In the genomic region with DNA sequence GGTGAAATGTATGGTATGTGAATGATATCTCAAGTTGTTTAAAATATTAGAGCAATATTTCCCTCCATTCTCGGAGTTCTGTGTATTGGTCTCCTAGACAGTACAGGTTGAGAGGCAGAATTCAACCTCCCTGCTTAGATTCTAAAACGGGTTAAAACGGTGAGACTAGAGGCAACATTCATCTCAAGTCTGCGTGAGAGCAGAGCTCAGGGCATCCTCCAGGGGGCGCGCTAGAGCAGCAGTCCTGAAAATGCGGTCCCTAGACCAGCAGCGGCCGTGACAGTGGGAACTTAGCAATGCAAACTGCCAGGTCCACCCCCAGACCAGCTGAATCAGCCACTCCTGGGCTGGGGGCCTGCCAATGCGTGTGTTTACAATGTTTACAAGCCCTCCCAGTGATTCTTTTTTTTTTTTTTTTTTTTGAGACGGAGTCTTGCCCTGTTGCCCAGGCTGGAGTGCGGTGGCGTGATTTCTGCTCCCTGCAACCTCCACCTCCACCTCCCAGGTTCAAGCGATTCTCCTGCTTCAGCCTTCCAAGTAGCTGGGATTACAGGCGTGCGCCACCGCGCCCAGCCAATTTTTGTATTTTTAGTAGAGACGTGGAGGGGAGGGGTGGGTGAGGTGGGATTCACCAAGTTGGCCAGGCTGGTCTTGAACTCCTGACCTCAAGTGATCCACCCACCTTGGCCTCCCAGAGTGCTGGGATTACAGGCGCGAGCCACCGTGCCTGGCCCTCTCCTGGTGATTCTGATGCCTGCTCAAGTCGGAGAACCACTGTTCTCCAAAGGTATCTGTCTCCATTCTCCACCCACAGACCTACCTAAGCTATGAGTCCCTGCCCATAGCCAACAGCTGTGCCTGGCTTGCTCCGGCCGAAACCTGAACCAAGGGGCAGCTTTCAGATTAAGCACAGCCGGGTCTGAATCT, we compare ENCODE assay signal across 2 cellular contexts.
TF ChIP-seq lines count a peak whose summit lies in the region.

No MANE protein-coding gene starts in this region.

TF ChIP-seq in HEK293T, 16 proteins besides CTCF, POLR2A, EP300 and RAD21:
- no peak for TF ChIP-seq ZNF384 (IDR thresholded peaks at IDR 0.05)
- no peak for TF ChIP-seq LEF1 (IDR thresholded peaks at IDR 0.05; ENCODE audit: borderline replicate concordance)
- TF ChIP-seq, protein P1, sequence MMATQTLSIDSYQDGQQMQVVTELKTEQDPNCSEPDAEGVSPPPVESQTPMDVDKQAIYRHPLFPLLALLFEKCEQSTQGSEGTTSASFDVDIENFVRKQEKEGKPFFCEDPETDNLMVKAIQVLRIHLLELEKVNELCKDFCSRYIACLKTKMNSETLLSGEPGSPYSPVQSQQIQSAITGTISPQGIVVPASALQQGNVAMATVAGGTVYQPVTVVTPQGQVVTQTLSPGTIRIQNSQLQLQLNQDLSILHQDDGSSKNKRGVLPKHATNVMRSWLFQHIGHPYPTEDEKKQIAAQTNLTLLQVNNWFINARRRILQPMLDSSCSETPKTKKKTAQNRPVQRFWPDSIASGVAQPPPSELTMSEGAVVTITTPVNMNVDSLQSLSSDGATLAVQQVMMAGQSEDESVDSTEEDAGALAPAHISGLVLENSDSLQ (IDR thresholded peaks at IDR 0.05) = no peak
- no peak for TF ChIP-seq SP1 (IDR thresholded peaks at IDR 0.05)
- TF ChIP-seq FOXM1 (IDR thresholded peaks at IDR 0.05; ENCODE audit: borderline replicate concordance) = no peak
- no peak for TF ChIP-seq ELF4 (IDR thresholded peaks at IDR 0.05)
- no peak for TF ChIP-seq L3MBTL2 (conservative IDR thresholded peaks at IDR 0.05)
- TF ChIP-seq ARNT (IDR thresholded peaks at IDR 0.05) = no peak
- no peak for TF ChIP-seq HDGF (IDR thresholded peaks at IDR 0.05; ENCODE audit: borderline replicate concordance)
- TF ChIP-seq NFRKB (IDR thresholded peaks at IDR 0.05) = no peak
- TF ChIP-seq FOXA1 (IDR thresholded peaks at IDR 0.05) = no peak
- no peak for TF ChIP-seq CTBP1 (IDR thresholded peaks at IDR 0.05; ENCODE audit: borderline replicate concordance)

TF ChIP-seq in H1, 55 proteins besides CTCF, POLR2A, EP300 and RAD21:
- TF ChIP-seq TBP (IDR thresholded peaks at IDR 0.05; ENCODE audit: low read depth, low read length) = no peak
- TF ChIP-seq CREB1 (IDR thresholded peaks at IDR 0.05) = peak; percentile 40; the same call in 1 of the 2 replicates
- no peak for TF ChIP-seq JUN (IDR thresholded peaks at IDR 0.05; ENCODE audit: low read depth, low read length)
- peak; percentile 45; the same call in 1 of the 2 replicates for TF ChIP-seq KDM1A (IDR thresholded peaks at IDR 0.05; ENCODE audit: borderline replicate concordance, low read length)
